In the genomic region with DNA sequence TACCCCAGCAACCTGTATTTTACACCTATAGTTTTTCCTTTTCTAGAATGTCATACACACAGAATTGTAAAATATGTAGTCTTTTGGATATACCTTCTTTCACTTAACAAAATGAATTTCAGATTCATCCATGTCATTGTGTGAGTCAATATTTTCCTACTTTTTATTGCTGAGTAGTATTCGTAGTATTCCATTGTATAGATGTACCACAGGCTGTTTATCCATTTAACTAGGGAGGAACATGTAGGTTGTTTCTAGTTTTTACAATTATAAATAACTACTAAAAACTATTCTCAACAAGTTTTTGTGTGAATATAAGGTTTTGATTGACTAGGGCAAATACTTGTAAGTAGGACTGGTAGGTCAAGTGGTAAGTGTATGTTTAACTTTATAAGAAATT, we compare ENCODE assay signal across 8 cellular contexts.
"Had no signal": no experiment of that assay in that cellular context is flagged by ENCODE, and none has a peak within 500 bp of the region (broad histone marks: within the 10 kb centered on the region; RNA-seq: fewer than 3 reads in every experiment).

No MANE protein-coding gene starts in this region.

- ATAC-seq: GM12878 had no signal

- FAIRE-seq: G401.6, GM12878, GM12891, GM12892, GM18507, GM19239 had no signal

- DNase-seq: GDM1, GF-D8 had no signal

- H3K4me3 ChIP-seq: GM12878 had no signal
